ENCODE assay signal across 21 cellular contexts in the genomic region with DNA sequence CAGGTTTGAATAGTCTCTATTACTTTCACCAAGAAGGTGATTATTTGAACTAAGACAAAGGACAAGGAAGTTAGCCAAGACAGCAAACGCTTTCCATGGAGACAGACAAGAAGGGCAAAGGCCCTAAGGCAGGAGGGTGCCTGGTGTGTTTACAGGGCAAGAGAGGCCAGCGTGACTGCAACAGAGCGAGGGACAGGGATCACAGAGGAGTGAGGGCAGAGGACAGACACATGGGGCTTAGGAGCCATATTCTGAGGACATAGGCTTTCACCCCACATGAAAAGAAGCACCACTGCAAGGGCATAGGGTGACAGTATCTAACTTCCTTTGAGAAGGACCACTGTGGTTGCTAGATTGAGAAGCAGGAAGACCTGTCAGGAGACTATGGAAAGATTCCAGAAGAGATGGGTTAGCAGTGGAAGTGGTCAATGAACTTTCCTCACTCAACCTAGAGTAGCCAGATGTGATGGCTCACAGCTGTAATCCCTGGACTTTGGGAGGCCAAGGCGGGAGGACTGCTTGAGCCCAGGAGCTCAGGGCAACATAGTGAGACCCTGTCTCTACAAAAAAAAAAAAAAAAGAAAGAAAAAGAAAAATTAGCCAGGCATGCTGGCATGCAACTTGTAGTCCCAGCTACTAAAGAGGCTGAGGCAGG. TPM values are rescaled to one million over a fixed set of nuclear protein-coding genes. Genes with fewer than 3 reads are reported as not detected.
A peak's percentile ranks its signal among the peaks of the same experiment; 100 is the strongest.
DNase-seq lines count a peak whose midpoint lies in the region; ATAC-seq and TF ChIP-seq lines count a peak whose summit lies in the region.
"Had no signal": no experiment of that assay in that cellular context is flagged by ENCODE, and none has a peak within 500 bp of the region (broad histone marks: within the 10 kb centered on the region; RNA-seq: fewer than 3 reads in every experiment).

No MANE protein-coding gene starts in this region.

- no peaks in the 10 kb centered on the region for H3K4me1 Mint-ChIP-seq in stimulated activated naive CD8-positive, alpha-beta T cell treated with anti-CD3 and anti-CD28 coated beads, Interleukin-15, Interleukin-2, amounts not matched to agents 100 ng/mL and 50 ng/mL, for 24 hours (ENCODE audit: low read depth)
- H3K4me1 Mint-ChIP-seq in stimulated activated naive CD8-positive, alpha-beta T cell treated with anti-CD3 and anti-CD28 coated beads, Interleukin-15, amount 100 ng/mL, for 72 hours: no peaks in the 10 kb centered on the region
- H3K4me1 Mint-ChIP-seq in endothelial cell (ENCODE audit: unreplicated experiment): peaks cover 9% of the 10 kb centered on the region
- H3K4me1 Mint-ChIP-seq in nephron: peaks cover 3% of the 10 kb centered on the region
- H3K4me1 Mint-ChIP-seq in stimulated activated memory B cell treated with anti-CD40 and anti-IgM and Interleukin-4, amounts not matched to agents 10 μg/mL and 1 μg/mL and 100 μg/mL, for 72 hours: peaks cover 7% of the 10 kb centered on the region
- H3K4me1 Mint-ChIP-seq: CD8-positive, alpha-beta memory T cell had no signal

- H3K36me3 Mint-ChIP-seq in stimulated activated naive CD8-positive, alpha-beta T cell treated with anti-CD3 and anti-CD28 coated beads, Interleukin-15, Interleukin-2, amounts not matched to agents 100 ng/mL and 50 ng/mL, for 24 hours (ENCODE audit: low read depth): no peaks in the 10 kb centered on the region
- no peaks in the 10 kb centered on the region for H3K36me3 Mint-ChIP-seq in endothelial cell (ENCODE audit: low read depth, unreplicated experiment)
- no peaks in the 10 kb centered on the region for H3K36me3 Mint-ChIP-seq in nephron (ENCODE audit: low read depth)
- no peaks in the 10 kb centered on the region for H3K36me3 Mint-ChIP-seq in stimulated activated memory B cell treated with anti-CD40 and anti-IgM and Interleukin-4, amounts not matched to agents 10 μg/mL and 1 μg/mL and 100 μg/mL, for 72 hours

- no peaks in the 10 kb centered on the region for H3K27me3 ChIP-seq in H7 (ENCODE audit: control insufficient read depth, insufficient read depth, low read length)
- H3K27me3 ChIP-seq: BLaER1 treated with 17β-estradiol and CSF1 and Interleukin-3, amounts not matched to agents 10 nM and 100 nM had no signal

- no peak overlapping the region for H3K4me3 ChIP-seq in H7 (ENCODE audit: insufficient read depth, low read depth, low read length)
- H3K4me3 ChIP-seq: BLaER1 treated with 17β-estradiol and CSF1 and Interleukin-3, amounts not matched to agents 10 nM and 100 nM; SK-N-MC had no signal

- H3K4me3 Mint-ChIP-seq in stimulated activated naive CD8-positive, alpha-beta T cell treated with anti-CD3 and anti-CD28 coated beads, Interleukin-15, Interleukin-2, amounts not matched to agents 100 ng/mL and 50 ng/mL, for 24 hours: no peak overlapping the region
- H3K4me3 Mint-ChIP-seq in stimulated activated naive CD8-positive, alpha-beta T cell treated with anti-CD3 and anti-CD28 coated beads, Interleukin-15, amount 100 ng/mL, for 72 hours: no peak overlapping the region
- H3K4me3 Mint-ChIP-seq in endothelial cell (ENCODE audit: unreplicated experiment) (peak overlapping the region; percentile 47), nephron (no peak overlapping the region)
- no peak overlapping the region for H3K4me3 Mint-ChIP-seq in stimulated activated memory B cell treated with anti-CD40 and anti-IgM and Interleukin-4, amounts not matched to agents 10 μg/mL and 1 μg/mL and 100 μg/mL, for 72 hours
- H3K4me3 Mint-ChIP-seq: CD8-positive, alpha-beta memory T cell had no signal

- peak overlapping the region; percentile 38 for H3K27ac Mint-ChIP-seq in stimulated activated naive CD8-positive, alpha-beta T cell treated with anti-CD3 and anti-CD28 coated beads, Interleukin-15, Interleukin-2, amounts not matched to agents 100 ng/mL and 50 ng/mL, for 24 hours
- peak overlapping the region in 1 of 2 donors; percentile 21 for H3K27ac Mint-ChIP-seq in stimulated activated naive CD8-positive, alpha-beta T cell treated with anti-CD3 and anti-CD28 coated beads, Interleukin-15, amount 100 ng/mL, for 72 hours
- H3K27ac Mint-ChIP-seq in endothelial cell (ENCODE audit: unreplicated experiment): no peak overlapping the region
- H3K27ac Mint-ChIP-seq in nephron: peak overlapping the region in 2 of 3 experiments; percentile 14 to 70
- H3K27ac Mint-ChIP-seq in stimulated activated memory B cell treated with anti-CD40 and anti-IgM and Interleukin-4, amounts not matched to agents 10 μg/mL and 1 μg/mL and 100 μg/mL, for 72 hours: no peak overlapping the region
- H3K27ac Mint-ChIP-seq: CD8-positive, alpha-beta memory T cell had no signal

- no peak for ATAC-seq in stimulated activated naive CD8-positive, alpha-beta T cell treated with anti-CD3 and anti-CD28 coated beads, Interleukin-15, amount 100 ng/mL, for 72 hours
- no peak for ATAC-seq in Right ventricle myocardium inferior
- ATAC-seq in stimulated activated memory B cell treated with anti-CD40 and anti-IgM and Interleukin-4, amounts not matched to agents 10 μg/mL and 1 μg/mL and 100 μg/mL, for 72 hours: no peak

- intact Hi-C loops in Right ventricle myocardium inferior (cut with DNase I): no loop called here

- no peaks in the 10 kb centered on the region for H3K27me3 Mint-ChIP-seq in stimulated activated naive CD8-positive, alpha-beta T cell treated with anti-CD3 and anti-CD28 coated beads, Interleukin-15, Interleukin-2, amounts not matched to agents 100 ng/mL and 50 ng/mL, for 24 hours
- no peaks in the 10 kb centered on the region for H3K27me3 Mint-ChIP-seq in stimulated activated naive CD8-positive, alpha-beta T cell treated with anti-CD3 and anti-CD28 coated beads, Interleukin-15, amount 100 ng/mL, for 72 hours
- H3K27me3 Mint-ChIP-seq in endothelial cell (ENCODE audit: unreplicated experiment) (peaks cover 4% of the 10 kb centered on the region), nephron (ENCODE audit: low read depth) (no peaks in the 10 kb centered on the region)
- no peaks in the 10 kb centered on the region for H3K27me3 Mint-ChIP-seq in stimulated activated memory B cell treated with anti-CD40 and anti-IgM and Interleukin-4, amounts not matched to agents 10 μg/mL and 1 μg/mL and 100 μg/mL, for 72 hours

- TF ChIP-seq CTCF in endothelial cell (IDR thresholded peaks at IDR 0.05; ENCODE audit: unreplicated experiment) (no peak), nephron (IDR thresholded peaks at IDR 0.05; ENCODE audit: unreplicated experiment in 3 of 3) (no peak)

- H3K9me3 Mint-ChIP-seq in stimulated activated naive CD8-positive, alpha-beta T cell treated with anti-CD3 and anti-CD28 coated beads, Interleukin-15, Interleukin-2, amounts not matched to agents 100 ng/mL and 50 ng/mL, for 24 hours: no peaks in the 10 kb centered on the region
- H3K9me3 Mint-ChIP-seq in stimulated activated naive CD8-positive, alpha-beta T cell treated with anti-CD3 and anti-CD28 coated beads, Interleukin-15, amount 100 ng/mL, for 72 hours: no peaks in the 10 kb centered on the region
- H3K9me3 Mint-ChIP-seq in endothelial cell (ENCODE audit: unreplicated experiment) (peaks cover 4% of the 10 kb centered on the region), nephron (no peaks in the 10 kb centered on the region)
- no peaks in the 10 kb centered on the region for H3K9me3 Mint-ChIP-seq in stimulated activated memory B cell treated with anti-CD40 and anti-IgM and Interleukin-4, amounts not matched to agents 10 μg/mL and 1 μg/mL and 100 μg/mL, for 72 hours
- H3K9me3 Mint-ChIP-seq: CD8-positive, alpha-beta memory T cell had no signal

- no peaks in the 10 kb centered on the region for H3K36me3 ChIP-seq in H7 (replicated peaks; ENCODE audit: control insufficient read depth, insufficient read depth, low read length)
- H3K36me3 ChIP-seq: BLaER1 treated with 17β-estradiol and CSF1 and Interleukin-3, amounts not matched to agents 10 nM and 100 nM had no signal

- no peak for DNase-seq in stimulated activated naive CD8-positive, alpha-beta T cell treated with anti-CD3 and anti-CD28 coated beads, Interleukin-15, amount 100 ng/mL, for 72 hours
- no peak for DNase-seq in endothelial cell (ENCODE audit: low spot score)
- DNase-seq in NCI-H82 treated with DMSO at 0.1 percent for 48 hours (lab: John Stamatoyannopoulos, UW; ENCODE audit: unreplicated experiment): no peak
- no peak for DNase-seq in H7
- DNase-seq in Right ventricle myocardium inferior (ENCODE audit: missing footprints): no peak
- DNase-seq: CD8-positive, alpha-beta memory T cell; DMS79; GOT3; KG1; NCI-H1436; NCI-H2081; NCI-H2171 treated with DMSO at 0.1 percent for 48 hours; NCI-H446 treated with DMSO at 0.1 percent for 48 hours; NCI-H69; SHP77 had no signal

RNA-seq across cellular contexts. Expression of gene HAVCR1, which starts 5.0 kb away (rescaled TPM):
- not detected for total RNA-seq in endothelial cell (ENCODE audit: unreplicated experiment)
- not detected in 2 replicates for total RNA-seq in H7 (2014; rRNA removed; shearing (Covaris generic))
- not detected for total RNA-seq in Right ventricle myocardium inferior
- total RNA-seq: M059J had no signal

RNA-seq across cellular contexts. Expression of gene HAVCR2, which starts 44.9 kb away (rescaled TPM):
- total RNA-seq in endothelial cell (ENCODE audit: unreplicated experiment) (0.15 TPM), Right ventricle myocardium inferior (3.5 TPM)
- total RNA-seq in H7 (2014; rRNA removed; shearing (Covaris generic)): 0.18 and 0.31 TPM in 2 replicates

Comparison
In these comparisons a context has a peak if more than half of its experiments do, and no peak if none do; other contexts are left out.
1. H3K27ac Mint-ChIP-seq: peak in stimulated activated naive CD8-positive, alpha-beta T cell treated with anti-CD3 and anti-CD28 coated beads, Interleukin-15, Interleukin-2, amounts not matched to agents 100 ng/mL and 50 ng/mL, for 24 hours (single experiment) and nephron (2 of 3); none in endothelial cell (single experiment) and stimulated activated memory B cell treated with anti-CD40 and anti-IgM and Interleukin-4, amounts not matched to agents 10 μg/mL and 1 μg/mL and 100 μg/mL, for 72 hours (single experiment).